Comparison of ENCODE assay signal across 19 cellular contexts in genomic region chr20:36238760-36239159, GRCh38. TPM values are rescaled to one million over a fixed set of nuclear protein-coding genes. Genes with fewer than 3 reads are reported as not detected.
A peak's percentile ranks its signal among the peaks of the same experiment; 100 is the strongest.
DNase-seq lines count a peak whose midpoint lies in the region; ATAC-seq and TF ChIP-seq lines count a peak whose summit lies in the region.
"Had no signal": no experiment of that assay in that cellular context is flagged by ENCODE, and none has a peak within 500 bp of the region (broad histone marks: within the 10 kb centered on the region; RNA-seq: fewer than 3 reads in every experiment).

No MANE protein-coding gene starts in this region.

- H3K27me3 ChIP-seq in CD4-positive, CD25-positive, alpha-beta regulatory T cell (ENCODE audit: control insufficient read depth, insufficient read depth, low read length) = no peaks in the 10 kb centered on the region
- no peaks in the 10 kb centered on the region for H3K27me3 ChIP-seq in CD8-positive, alpha-beta T cell (ENCODE audit: insufficient read depth, low read length)
- H3K27me3 ChIP-seq: BE2C, gastroesophageal sphincter, SJSA1 had no signal

- H3K27ac Mint-ChIP-seq in CD4-positive, CD25-positive, alpha-beta regulatory T cell = peak overlapping the region; percentile 11 to 72 (median 52)
- H3K27ac Mint-ChIP-seq in CD8-positive, alpha-beta T cell = no peak overlapping the region
- peak overlapping the region; percentile 75 for H3K27ac Mint-ChIP-seq in activated T-helper 17 cell treated with anti-CD3 and anti-CD28 coated beads, Interleukin-2, amount 50 U/mL, for 72 hours
- peak overlapping the region; percentile 44 for H3K27ac Mint-ChIP-seq in mesothelial cell of epicardium

- intact Hi-C loops in CD8-positive, alpha-beta T cell (cut with DNase I, micrococcal nuclease) = loop anchor here (5.0 to 10.0 kb wide), 5 partner anchors 174 to 1456 kb away; partner anchors contain the start of genes BLCAP (in 1 of the 2), CTNNBL1 (in 1 of the 2), ERGIC3 (in 1 of the 2) and NDRG3 (in 1 of the 2)

- ATAC-seq in CD4-positive, CD25-positive, alpha-beta regulatory T cell (ENCODE audit: low read depth in 2 of 2) = no peak
- ATAC-seq in CD8-positive, alpha-beta T cell = no peak
- ATAC-seq in activated T-helper 17 cell treated with anti-CD3 and anti-CD28 coated beads, Interleukin-2, amount 50 U/mL, for 72 hours (replicated peaks) = no peak
- ATAC-seq in GM18868 (IDR thresholded peaks at IDR 0.05; ENCODE audit: unreplicated experiment) (no peak), GM21528 (IDR thresholded peaks at IDR 0.05; ENCODE audit: low FRiP score, unreplicated experiment) (no peak), esophagus mucosa (no peak)
- ATAC-seq: gastroesophageal sphincter, psoas muscle had no signal

- H3K36me3 Mint-ChIP-seq in CD4-positive, CD25-positive, alpha-beta regulatory T cell = no peaks in the 10 kb centered on the region
- H3K36me3 Mint-ChIP-seq in CD8-positive, alpha-beta T cell = peaks cover 52% of the 10 kb centered on the region
- peaks cover 65% of the 10 kb centered on the region for H3K36me3 Mint-ChIP-seq in activated T-helper 17 cell treated with anti-CD3 and anti-CD28 coated beads, Interleukin-2, amount 50 U/mL, for 72 hours (ENCODE audit: low read depth)
- H3K36me3 Mint-ChIP-seq in mesothelial cell of epicardium = peaks cover 9% of the 10 kb centered on the region

- no peaks in the 10 kb centered on the region for H3K9me3 ChIP-seq in CD4-positive, CD25-positive, alpha-beta regulatory T cell (ENCODE audit: control insufficient read depth in 2 of 2, low read length in 2 of 2)
- no peaks in the 10 kb centered on the region for H3K9me3 ChIP-seq in CD8-positive, alpha-beta T cell (ENCODE audit: low read length)
- H3K9me3 ChIP-seq: BE2C, gastroesophageal sphincter, psoas muscle, SJSA1, thoracic aorta had no signal

- CTCF ChIA-PET in CD8-positive, alpha-beta T cell (lab: Charles Lee) = no interaction called here

- H3K4me3 Mint-ChIP-seq in CD4-positive, CD25-positive, alpha-beta regulatory T cell = peak overlapping the region; percentile 67 to 87 (median 74)
- peak overlapping the region; percentile 44 for H3K4me3 Mint-ChIP-seq in CD8-positive, alpha-beta T cell
- peak overlapping the region; percentile 85 for H3K4me3 Mint-ChIP-seq in activated T-helper 17 cell treated with anti-CD3 and anti-CD28 coated beads, Interleukin-2, amount 50 U/mL, for 72 hours
- H3K4me3 Mint-ChIP-seq in mesothelial cell of epicardium = peak overlapping the region; percentile 44

- H3K4me3 ChIP-seq in CD4-positive, CD25-positive, alpha-beta regulatory T cell (ENCODE audit: low read depth, low read length) = no peak overlapping the region
- H3K4me3 ChIP-seq in CD8-positive, alpha-beta T cell (ENCODE audit: low read depth, low read length) = no peak overlapping the region
- H3K4me3 ChIP-seq: gastroesophageal sphincter, GM23248, SJSA1, thoracic aorta had no signal

- peaks cover 26% of the 10 kb centered on the region for H3K4me1 ChIP-seq in CD4-positive, CD25-positive, alpha-beta regulatory T cell (ENCODE audit: control insufficient read depth, insufficient read depth, low read length, poor library complexity, severe bottlenecking)
- H3K4me1 ChIP-seq in CD8-positive, alpha-beta T cell (ENCODE audit: insufficient read depth, low read length) = peaks cover 32% of the 10 kb centered on the region
- H3K4me1 ChIP-seq: BE2C had no signal

- no peak for TF ChIP-seq CTCF in CD8-positive, alpha-beta T cell (IDR thresholded peaks at IDR 0.05)
- TF ChIP-seq CTCF in mesothelial cell of epicardium (IDR thresholded peaks at IDR 0.05; ENCODE audit: unreplicated experiment) = no peak

- DNase-seq in CD4-positive, CD25-positive, alpha-beta regulatory T cell = no peak
- DNase-seq in CD8-positive, alpha-beta T cell = no peak
- DNase-seq in mesothelial cell of epicardium (ENCODE audit: low spot score in 2 of 2, unreplicated experiment in 2 of 2) = no peak
- DNase-seq: BE2C, cortex of kidney, DMS153, erythroblast, NCI-H2029 treated with DMSO at 0.1 percent for 48 hours, NCI-H510A, OCI-M1, psoas muscle had no signal

- H3K4me1 Mint-ChIP-seq in CD4-positive, CD25-positive, alpha-beta regulatory T cell = peaks cover 31 to 65% (median 48%) of the 10 kb centered on the region in 4 donors
- peaks cover 55% of the 10 kb centered on the region for H3K4me1 Mint-ChIP-seq in CD8-positive, alpha-beta T cell (ENCODE audit: low read depth)
- peaks cover 16% of the 10 kb centered on the region for H3K4me1 Mint-ChIP-seq in activated T-helper 17 cell treated with anti-CD3 and anti-CD28 coated beads, Interleukin-2, amount 50 U/mL, for 72 hours
- H3K4me1 Mint-ChIP-seq in mesothelial cell of epicardium = peaks cover 16% of the 10 kb centered on the region

- POLR2A ChIA-PET in CD8-positive, alpha-beta T cell (lab: Charles Lee) = no interaction called here

- H3K27me3 Mint-ChIP-seq in CD4-positive, CD25-positive, alpha-beta regulatory T cell = no peaks in the 10 kb centered on the region
- H3K27me3 Mint-ChIP-seq in CD8-positive, alpha-beta T cell (ENCODE audit: low read depth) = no peaks in the 10 kb centered on the region
- H3K27me3 Mint-ChIP-seq in activated T-helper 17 cell treated with anti-CD3 and anti-CD28 coated beads, Interleukin-2, amount 50 U/mL, for 72 hours = no peaks in the 10 kb centered on the region
- no peaks in the 10 kb centered on the region for H3K27me3 Mint-ChIP-seq in mesothelial cell of epicardium (ENCODE audit: low read depth)

- peaks cover 0 to 1% (median 0%) of the 10 kb centered on the region in 7 donors for H3K9me3 Mint-ChIP-seq in CD4-positive, CD25-positive, alpha-beta regulatory T cell
- no peaks in the 10 kb centered on the region for H3K9me3 Mint-ChIP-seq in CD8-positive, alpha-beta T cell
- no peaks in the 10 kb centered on the region for H3K9me3 Mint-ChIP-seq in activated T-helper 17 cell treated with anti-CD3 and anti-CD28 coated beads, Interleukin-2, amount 50 U/mL, for 72 hours
- H3K9me3 Mint-ChIP-seq in mesothelial cell of epicardium = no peaks in the 10 kb centered on the region

- no peak overlapping the region for H3K27ac ChIP-seq in CD4-positive, CD25-positive, alpha-beta regulatory T cell (ENCODE audit: insufficient read depth, low read length, poor library complexity, severe bottlenecking)
- no peak overlapping the region for H3K27ac ChIP-seq in CD8-positive, alpha-beta T cell (ENCODE audit: low read depth, low read length)
- H3K27ac ChIP-seq: gastroesophageal sphincter, GM23248, psoas muscle, SJSA1, thoracic aorta had no signal

- peaks cover 37% of the 10 kb centered on the region for H3K36me3 ChIP-seq in CD4-positive, CD25-positive, alpha-beta regulatory T cell (ENCODE audit: control insufficient read depth, insufficient read depth, low read length)
- H3K36me3 ChIP-seq in CD8-positive, alpha-beta T cell (ENCODE audit: insufficient read depth, low read length) = peaks cover 19% of the 10 kb centered on the region

RNA-seq across cellular contexts. Expression of gene AAR2, which starts 2.5 kb away (rescaled TPM):
- total RNA-seq in CD4-positive, CD25-positive, alpha-beta regulatory T cell = 18.0 TPM
- polyA plus RNA-seq in CD4-positive, CD25-positive, alpha-beta regulatory T cell = 10 to 100 TPM; 46.4 to 58.3 (median 50.3) TPM
- total RNA-seq in CD8-positive, alpha-beta T cell = 10 to 100 TPM; 26.9 to 27.8 TPM
- 10 to 100 TPM; 15.3 to 20.6 TPM for total RNA-seq in activated T-helper 17 cell treated with anti-CD3 and anti-CD28 coated beads, Interleukin-2, amount 50 U/mL, for 72 hours
- total RNA-seq in mesothelial cell of epicardium (30.4 to 31.3 TPM (median 30.6 TPM) in 3 replicates), esophagus mucosa (13.3 TPM)
